Comparison of ENCODE assay signal across 2 cellular contexts in genomic region chr6:41214559-41215238, GRCh38.
TF ChIP-seq lines count a peak whose summit lies in the region.

No MANE protein-coding gene starts in this region.

TF ChIP-seq in HCT116, 20 proteins besides CTCF, POLR2A, EP300 and RAD21:
- TF ChIP-seq FOSL1 (IDR thresholded peaks at IDR 0.05; ENCODE audit: low read depth) (peak; percentile 60), JUND (IDR thresholded peaks at IDR 0.05) (peak; percentile 48; the same call in 1 of the 2 replicates), ELF1 (IDR thresholded peaks at IDR 0.05; ENCODE audit: borderline replicate concordance, low read depth) (no peak), SIN3A (IDR thresholded peaks at IDR 0.05; ENCODE audit: low read depth) (no peak)

TF ChIP-seq in HepG2, 621 proteins besides CTCF, POLR2A, EP300 and RAD21 (continues in another document):
- TF ChIP-seq YEATS4 (CRISPR knock-in tag; IDR thresholded peaks at IDR 0.05; ENCODE audit: borderline replicate concordance): no peak
- no peak for TF ChIP-seq ARID2 (CRISPR knock-in tag; IDR thresholded peaks at IDR 0.05; ENCODE audit: borderline replicate concordance)
- no peak for TF ChIP-seq ZNF776 (CRISPR knock-in tag; IDR thresholded peaks at IDR 0.05)
- TF ChIP-seq ZNF10 (CRISPR knock-in tag; IDR thresholded peaks at IDR 0.05; ENCODE audit: borderline replicate concordance, low read depth): no peak
- no peak for TF ChIP-seq ZNF614 (CRISPR knock-in tag; IDR thresholded peaks at IDR 0.05; ENCODE audit: borderline replicate concordance)
- TF ChIP-seq KLF13 (CRISPR knock-in tag; IDR thresholded peaks at IDR 0.05): no peak
- TF ChIP-seq FOXO1 (CRISPR knock-in tag; IDR thresholded peaks at IDR 0.05): peak; percentile 14; the same call in 1 of the 2 replicates
- no peak for TF ChIP-seq TARDBP (CRISPR knock-in tag; IDR thresholded peaks at IDR 0.05)
- no peak for TF ChIP-seq ZFP62 (CRISPR knock-in tag; IDR thresholded peaks at IDR 0.05)
- TF ChIP-seq ZNF703 (CRISPR knock-in tag; IDR thresholded peaks at IDR 0.05; ENCODE audit: borderline replicate concordance): no peak
- no peak for TF ChIP-seq ZNF160 (CRISPR knock-in tag; IDR thresholded peaks at IDR 0.05)
- peak; percentile 78 for TF ChIP-seq TFE3 (CRISPR knock-in tag; IDR thresholded peaks at IDR 0.05)
- TF ChIP-seq EEA1 (CRISPR knock-in tag; IDR thresholded peaks at IDR 0.05; ENCODE audit: borderline replicate concordance): no peak
- TF ChIP-seq ZNF468 (CRISPR knock-in tag; IDR thresholded peaks at IDR 0.05): no peak
- no peak for TF ChIP-seq ZNF775 (CRISPR knock-in tag; IDR thresholded peaks at IDR 0.05; ENCODE audit: borderline replicate concordance)
- TF ChIP-seq MXD1 (CRISPR knock-in tag; IDR thresholded peaks at IDR 0.05): no peak
- TF ChIP-seq FOSL1 (CRISPR knock-in tag; IDR thresholded peaks at IDR 0.05; ENCODE audit: borderline replicate concordance): no peak
- TF ChIP-seq ZNF841 (CRISPR knock-in tag; IDR thresholded peaks at IDR 0.05; ENCODE audit: borderline replicate concordance): no peak
- no peak for TF ChIP-seq DNMT3B (CRISPR knock-in tag; conservative IDR thresholded peaks at IDR 0.05)
- TF ChIP-seq TMF1 (CRISPR knock-in tag; IDR thresholded peaks at IDR 0.05; ENCODE audit: low read depth): no peak
- TF ChIP-seq ZNF263 (CRISPR knock-in tag; IDR thresholded peaks at IDR 0.05): no peak
- TF ChIP-seq RARA (CRISPR knock-in tag; IDR thresholded peaks at IDR 0.05): peak; percentile 54; the same call in 1 of the 2 replicates
- TF ChIP-seq ZNF552 (CRISPR knock-in tag; IDR thresholded peaks at IDR 0.05; ENCODE audit: borderline replicate concordance): no peak
- TF ChIP-seq ZFP82 (CRISPR knock-in tag; IDR thresholded peaks at IDR 0.05; ENCODE audit: borderline replicate concordance): no peak
- TF ChIP-seq NR2F2 (IDR thresholded peaks at IDR 0.05; ENCODE audit: borderline replicate concordance, low read depth): no peak
- no peak for TF ChIP-seq FOXA1 (IDR thresholded peaks at IDR 0.05)
- no peak for TF ChIP-seq FOXA1 (CRISPR knock-in tag; IDR thresholded peaks at IDR 0.05)
- TF ChIP-seq TCF7 (IDR thresholded peaks at IDR 0.05; ENCODE audit: low read depth): peak; percentile 27; the same call in 1 of the 2 replicates
- TF ChIP-seq, protein P1, sequence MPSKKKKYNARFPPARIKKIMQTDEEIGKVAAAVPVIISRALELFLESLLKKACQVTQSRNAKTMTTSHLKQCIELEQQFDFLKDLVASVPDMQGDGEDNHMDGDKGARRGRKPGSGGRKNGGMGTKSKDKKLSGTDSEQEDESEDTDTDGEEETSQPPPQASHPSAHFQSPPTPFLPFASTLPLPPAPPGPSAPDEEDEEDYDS (CRISPR knock-in tag; IDR thresholded peaks at IDR 0.05): no peak
- TF ChIP-seq KDM2A (CRISPR knock-in tag; IDR thresholded peaks at IDR 0.05; ENCODE audit: borderline replicate concordance, low read depth): no peak
- TF ChIP-seq ZNF367 (CRISPR knock-in tag; IDR thresholded peaks at IDR 0.05; ENCODE audit: borderline replicate concordance): no peak
- no peak for TF ChIP-seq FOXM1 (CRISPR knock-in tag; IDR thresholded peaks at IDR 0.05)
- TF ChIP-seq SIX4 (CRISPR knock-in tag; IDR thresholded peaks at IDR 0.05): no peak
- no peak for TF ChIP-seq ARNT2 (CRISPR knock-in tag; IDR thresholded peaks at IDR 0.05; ENCODE audit: low read depth)
- TF ChIP-seq BRCA1 (CRISPR knock-in tag; IDR thresholded peaks at IDR 0.05): no peak
- TF ChIP-seq SP2 (CRISPR knock-in tag; IDR thresholded peaks at IDR 0.05): no peak
- TF ChIP-seq, protein P2, sequence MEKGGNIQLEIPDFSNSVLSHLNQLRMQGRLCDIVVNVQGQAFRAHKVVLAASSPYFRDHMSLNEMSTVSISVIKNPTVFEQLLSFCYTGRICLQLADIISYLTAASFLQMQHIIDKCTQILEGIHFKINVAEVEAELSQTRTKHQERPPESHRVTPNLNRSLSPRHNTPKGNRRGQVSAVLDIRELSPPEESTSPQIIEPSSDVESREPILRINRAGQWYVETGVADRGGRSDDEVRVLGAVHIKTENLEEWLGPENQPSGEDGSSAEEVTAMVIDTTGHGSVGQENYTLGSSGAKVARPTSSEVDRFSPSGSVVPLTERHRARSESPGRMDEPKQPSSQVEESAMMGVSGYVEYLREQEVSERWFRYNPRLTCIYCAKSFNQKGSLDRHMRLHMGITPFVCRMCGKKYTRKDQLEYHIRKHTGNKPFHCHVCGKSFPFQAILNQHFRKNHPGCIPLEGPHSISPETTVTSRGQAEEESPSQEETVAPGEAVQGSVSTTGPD (CRISPR knock-in tag; IDR thresholded peaks at IDR 0.05): no peak
- TF ChIP-seq TBP (CRISPR knock-in tag; IDR thresholded peaks at IDR 0.05): no peak
- no peak for TF ChIP-seq NFYC (CRISPR knock-in tag; IDR thresholded peaks at IDR 0.05)
- TF ChIP-seq, protein P3, sequence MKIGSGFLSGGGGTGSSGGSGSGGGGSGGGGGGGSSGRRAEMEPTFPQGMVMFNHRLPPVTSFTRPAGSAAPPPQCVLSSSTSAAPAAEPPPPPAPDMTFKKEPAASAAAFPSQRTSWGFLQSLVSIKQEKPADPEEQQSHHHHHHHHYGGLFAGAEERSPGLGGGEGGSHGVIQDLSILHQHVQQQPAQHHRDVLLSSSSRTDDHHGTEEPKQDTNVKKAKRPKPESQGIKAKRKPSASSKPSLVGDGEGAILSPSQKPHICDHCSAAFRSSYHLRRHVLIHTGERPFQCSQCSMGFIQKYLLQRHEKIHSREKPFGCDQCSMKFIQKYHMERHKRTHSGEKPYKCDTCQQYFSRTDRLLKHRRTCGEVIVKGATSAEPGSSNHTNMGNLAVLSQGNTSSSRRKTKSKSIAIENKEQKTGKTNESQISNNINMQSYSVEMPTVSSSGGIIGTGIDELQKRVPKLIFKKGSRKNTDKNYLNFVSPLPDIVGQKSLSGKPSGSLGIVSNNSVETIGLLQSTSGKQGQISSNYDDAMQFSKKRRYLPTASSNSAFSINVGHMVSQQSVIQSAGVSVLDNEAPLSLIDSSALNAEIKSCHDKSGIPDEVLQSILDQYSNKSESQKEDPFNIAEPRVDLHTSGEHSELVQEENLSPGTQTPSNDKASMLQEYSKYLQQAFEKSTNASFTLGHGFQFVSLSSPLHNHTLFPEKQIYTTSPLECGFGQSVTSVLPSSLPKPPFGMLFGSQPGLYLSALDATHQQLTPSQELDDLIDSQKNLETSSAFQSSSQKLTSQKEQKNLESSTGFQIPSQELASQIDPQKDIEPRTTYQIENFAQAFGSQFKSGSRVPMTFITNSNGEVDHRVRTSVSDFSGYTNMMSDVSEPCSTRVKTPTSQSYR (CRISPR knock-in tag; IDR thresholded peaks at IDR 0.05; ENCODE audit: borderline replicate concordance): no peak
- TF ChIP-seq NBN (conservative IDR thresholded peaks at IDR 0.05): no peak
- TF ChIP-seq SOX6 (IDR thresholded peaks at IDR 0.05): no peak
- no peak for TF ChIP-seq SOX6 (CRISPR knock-in tag; IDR thresholded peaks at IDR 0.05)
- TF ChIP-seq ZNF629 (CRISPR knock-in tag; conservative IDR thresholded peaks at IDR 0.05): no peak
- TF ChIP-seq, protein P4, sequence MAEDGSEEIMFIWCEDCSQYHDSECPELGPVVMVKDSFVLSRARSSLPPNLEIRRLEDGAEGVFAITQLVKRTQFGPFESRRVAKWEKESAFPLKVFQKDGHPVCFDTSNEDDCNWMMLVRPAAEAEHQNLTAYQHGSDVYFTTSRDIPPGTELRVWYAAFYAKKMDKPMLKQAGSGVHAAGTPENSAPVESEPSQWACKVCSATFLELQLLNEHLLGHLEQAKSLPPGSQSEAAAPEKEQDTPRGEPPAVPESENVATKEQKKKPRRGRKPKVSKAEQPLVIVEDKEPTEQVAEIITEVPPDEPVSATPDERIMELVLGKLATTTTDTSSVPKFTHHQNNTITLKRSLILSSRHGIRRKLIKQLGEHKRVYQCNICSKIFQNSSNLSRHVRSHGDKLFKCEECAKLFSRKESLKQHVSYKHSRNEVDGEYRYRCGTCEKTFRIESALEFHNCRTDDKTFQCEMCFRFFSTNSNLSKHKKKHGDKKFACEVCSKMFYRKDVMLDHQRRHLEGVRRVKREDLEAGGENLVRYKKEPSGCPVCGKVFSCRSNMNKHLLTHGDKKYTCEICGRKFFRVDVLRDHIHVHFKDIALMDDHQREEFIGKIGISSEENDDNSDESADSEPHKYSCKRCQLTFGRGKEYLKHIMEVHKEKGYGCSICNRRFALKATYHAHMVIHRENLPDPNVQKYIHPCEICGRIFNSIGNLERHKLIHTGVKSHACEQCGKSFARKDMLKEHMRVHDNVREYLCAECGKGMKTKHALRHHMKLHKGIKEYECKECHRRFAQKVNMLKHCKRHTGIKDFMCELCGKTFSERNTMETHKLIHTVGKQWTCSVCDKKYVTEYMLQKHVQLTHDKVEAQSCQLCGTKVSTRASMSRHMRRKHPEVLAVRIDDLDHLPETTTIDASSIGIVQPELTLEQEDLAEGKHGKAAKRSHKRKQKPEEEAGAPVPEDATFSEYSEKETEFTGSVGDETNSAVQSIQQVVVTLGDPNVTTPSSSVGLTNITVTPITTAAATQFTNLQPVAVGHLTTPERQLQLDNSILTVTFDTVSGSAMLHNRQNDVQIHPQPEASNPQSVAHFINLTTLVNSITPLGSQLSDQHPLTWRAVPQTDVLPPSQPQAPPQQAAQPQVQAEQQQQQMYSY (CRISPR knock-in tag; IDR thresholded peaks at IDR 0.05): no peak
- no peak for TF ChIP-seq GATAD1 (CRISPR knock-in tag; IDR thresholded peaks at IDR 0.05)
- no peak for TF ChIP-seq IRX3 (CRISPR knock-in tag; IDR thresholded peaks at IDR 0.05; ENCODE audit: borderline replicate concordance, low read depth)
- 0 out of 2 replicates have a peak, but pooled peaks have one; percentile 21 for TF ChIP-seq SAP130 (CRISPR knock-in tag; IDR thresholded peaks at IDR 0.05; ENCODE audit: low read depth)
- no peak for TF ChIP-seq ZNF546 (CRISPR knock-in tag; conservative IDR thresholded peaks at IDR 0.05)
- no peak for TF ChIP-seq MEIS2 (CRISPR knock-in tag; IDR thresholded peaks at IDR 0.05)
- no peak for TF ChIP-seq THYN1 (CRISPR knock-in tag; IDR thresholded peaks at IDR 0.05; ENCODE audit: borderline replicate concordance, low read depth)
- no peak for TF ChIP-seq GLI4 (CRISPR knock-in tag; IDR thresholded peaks at IDR 0.05; ENCODE audit: borderline replicate concordance)
- TF ChIP-seq, protein P5, sequence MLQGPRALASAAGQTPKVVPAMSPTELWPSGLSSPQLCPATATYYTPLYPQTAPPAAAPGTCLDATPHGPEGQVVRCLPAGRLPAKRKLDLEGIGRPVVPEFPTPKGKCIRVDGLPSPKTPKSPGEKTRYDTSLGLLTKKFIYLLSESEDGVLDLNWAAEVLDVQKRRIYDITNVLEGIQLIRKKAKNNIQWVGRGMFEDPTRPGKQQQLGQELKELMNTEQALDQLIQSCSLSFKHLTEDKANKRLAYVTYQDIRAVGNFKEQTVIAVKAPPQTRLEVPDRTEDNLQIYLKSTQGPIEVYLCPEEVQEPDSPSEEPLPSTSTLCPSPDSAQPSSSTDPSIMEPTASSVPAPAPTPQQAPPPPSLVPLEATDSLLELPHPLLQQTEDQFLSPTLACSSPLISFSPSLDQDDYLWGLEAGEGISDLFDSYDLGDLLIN (CRISPR knock-in tag; IDR thresholded peaks at IDR 0.05; ENCODE audit: borderline replicate concordance): no peak
- TF ChIP-seq, protein P6, sequence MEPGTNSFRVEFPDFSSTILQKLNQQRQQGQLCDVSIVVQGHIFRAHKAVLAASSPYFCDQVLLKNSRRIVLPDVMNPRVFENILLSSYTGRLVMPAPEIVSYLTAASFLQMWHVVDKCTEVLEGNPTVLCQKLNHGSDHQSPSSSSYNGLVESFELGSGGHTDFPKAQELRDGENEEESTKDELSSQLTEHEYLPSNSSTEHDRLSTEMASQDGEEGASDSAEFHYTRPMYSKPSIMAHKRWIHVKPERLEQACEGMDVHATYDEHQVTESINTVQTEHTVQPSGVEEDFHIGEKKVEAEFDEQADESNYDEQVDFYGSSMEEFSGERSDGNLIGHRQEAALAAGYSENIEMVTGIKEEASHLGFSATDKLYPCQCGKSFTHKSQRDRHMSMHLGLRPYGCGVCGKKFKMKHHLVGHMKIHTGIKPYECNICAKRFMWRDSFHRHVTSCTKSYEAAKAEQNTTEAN (CRISPR knock-in tag; conservative IDR thresholded peaks at IDR 0.05): no peak
- TF ChIP-seq ZNF101 (CRISPR knock-in tag; IDR thresholded peaks at IDR 0.05; ENCODE audit: borderline replicate concordance, low read depth): no peak
- TF ChIP-seq ONECUT2 (CRISPR knock-in tag; IDR thresholded peaks at IDR 0.05): no peak
- no peak for TF ChIP-seq IKZF1 (IDR thresholded peaks at IDR 0.05)
- TF ChIP-seq, protein P7, sequence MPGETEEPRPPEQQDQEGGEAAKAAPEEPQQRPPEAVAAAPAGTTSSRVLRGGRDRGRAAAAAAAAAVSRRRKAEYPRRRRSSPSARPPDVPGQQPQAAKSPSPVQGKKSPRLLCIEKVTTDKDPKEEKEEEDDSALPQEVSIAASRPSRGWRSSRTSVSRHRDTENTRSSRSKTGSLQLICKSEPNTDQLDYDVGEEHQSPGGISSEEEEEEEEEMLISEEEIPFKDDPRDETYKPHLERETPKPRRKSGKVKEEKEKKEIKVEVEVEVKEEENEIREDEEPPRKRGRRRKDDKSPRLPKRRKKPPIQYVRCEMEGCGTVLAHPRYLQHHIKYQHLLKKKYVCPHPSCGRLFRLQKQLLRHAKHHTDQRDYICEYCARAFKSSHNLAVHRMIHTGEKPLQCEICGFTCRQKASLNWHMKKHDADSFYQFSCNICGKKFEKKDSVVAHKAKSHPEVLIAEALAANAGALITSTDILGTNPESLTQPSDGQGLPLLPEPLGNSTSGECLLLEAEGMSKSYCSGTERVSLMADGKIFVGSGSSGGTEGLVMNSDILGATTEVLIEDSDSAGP (CRISPR knock-in tag; IDR thresholded peaks at IDR 0.05; ENCODE audit: borderline replicate concordance): no peak
- no peak for TF ChIP-seq ZNF773 (CRISPR knock-in tag; IDR thresholded peaks at IDR 0.05; ENCODE audit: borderline replicate concordance)
